ENCODE assay signal across 1 cellular context in the genomic region with DNA sequence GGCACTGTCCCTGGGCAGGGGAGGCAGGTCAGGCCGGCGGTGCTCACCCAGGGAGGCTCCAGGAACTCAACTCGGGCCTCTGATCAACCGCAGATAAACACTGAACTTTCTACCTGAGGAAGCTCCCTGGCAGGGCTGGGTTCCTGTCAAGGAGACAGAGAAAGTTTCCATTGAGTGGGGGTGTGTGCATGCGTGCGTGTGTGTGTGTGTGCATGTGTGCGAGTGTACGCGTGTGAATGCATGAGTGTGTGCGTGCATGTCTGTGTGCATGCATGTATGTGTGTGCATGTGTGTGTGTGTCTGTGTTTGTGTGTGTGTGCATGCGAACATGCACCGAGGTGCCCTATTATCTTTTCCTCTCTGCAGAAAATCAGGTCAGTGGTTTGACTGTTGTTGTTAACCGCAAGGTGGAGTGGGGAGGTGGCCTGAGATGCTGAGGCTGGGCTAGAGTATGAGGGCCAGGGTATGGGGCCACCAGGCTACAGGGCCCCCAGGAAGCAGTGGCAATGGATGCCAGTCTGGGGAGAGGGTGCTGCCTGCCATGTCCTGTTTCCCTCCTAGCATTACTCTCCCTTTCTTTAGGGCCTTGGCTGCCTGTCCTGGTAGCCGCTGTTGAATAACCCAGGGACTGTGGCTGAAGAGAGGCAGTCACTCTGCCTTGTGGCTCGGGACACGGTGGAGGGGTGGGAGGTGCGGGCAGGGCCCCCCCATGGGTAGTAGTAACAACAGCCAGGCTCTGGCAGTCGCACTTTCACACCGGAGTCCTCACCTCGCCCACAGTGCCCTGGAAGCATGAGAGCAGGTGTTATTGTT.
TF ChIP-seq lines count a peak whose summit lies in the region.

No MANE protein-coding gene starts in this region.

TF ChIP-seq in HepG2, 621 proteins besides CTCF, POLR2A, EP300 and RAD21 (continued from another document and continues in another):
- TF ChIP-seq, protein P1, sequence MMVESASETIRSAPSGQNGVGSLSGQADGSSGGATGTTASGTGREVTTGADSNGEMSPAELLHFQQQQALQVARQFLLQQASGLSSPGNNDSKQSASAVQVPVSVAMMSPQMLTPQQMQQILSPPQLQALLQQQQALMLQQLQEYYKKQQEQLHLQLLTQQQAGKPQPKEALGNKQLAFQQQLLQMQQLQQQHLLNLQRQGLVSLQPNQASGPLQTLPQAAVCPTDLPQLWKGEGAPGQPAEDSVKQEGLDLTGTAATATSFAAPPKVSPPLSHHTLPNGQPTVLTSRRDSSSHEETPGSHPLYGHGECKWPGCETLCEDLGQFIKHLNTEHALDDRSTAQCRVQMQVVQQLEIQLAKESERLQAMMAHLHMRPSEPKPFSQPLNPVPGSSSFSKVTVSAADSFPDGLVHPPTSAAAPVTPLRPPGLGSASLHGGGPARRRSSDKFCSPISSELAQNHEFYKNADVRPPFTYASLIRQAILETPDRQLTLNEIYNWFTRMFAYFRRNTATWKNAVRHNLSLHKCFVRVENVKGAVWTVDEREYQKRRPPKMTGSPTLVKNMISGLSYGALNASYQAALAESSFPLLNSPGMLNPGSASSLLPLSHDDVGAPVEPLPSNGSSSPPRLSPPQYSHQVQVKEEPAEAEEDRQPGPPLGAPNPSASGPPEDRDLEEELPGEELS (CRISPR knock-in tag; IDR thresholded peaks at IDR 0.05) = peak; percentile 62
- TF ChIP-seq ZNF30 (CRISPR knock-in tag; IDR thresholded peaks at IDR 0.05) = no peak
- TF ChIP-seq ZNF660 (CRISPR knock-in tag; IDR thresholded peaks at IDR 0.05; ENCODE audit: borderline replicate concordance, low read depth) = no peak
- TF ChIP-seq, protein P2, sequence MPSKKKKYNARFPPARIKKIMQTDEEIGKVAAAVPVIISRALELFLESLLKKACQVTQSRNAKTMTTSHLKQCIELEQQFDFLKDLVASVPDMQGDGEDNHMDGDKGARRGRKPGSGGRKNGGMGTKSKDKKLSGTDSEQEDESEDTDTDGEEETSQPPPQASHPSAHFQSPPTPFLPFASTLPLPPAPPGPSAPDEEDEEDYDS (CRISPR knock-in tag; IDR thresholded peaks at IDR 0.05) = no peak
- TF ChIP-seq XRCC5 (optimal IDR thresholded peaks at IDR 0.05; ENCODE audit: low read length) = no peak
- TF ChIP-seq KMT2A (CRISPR knock-in tag; IDR thresholded peaks at IDR 0.05) = no peak
- TF ChIP-seq DNMT3B (CRISPR knock-in tag; conservative IDR thresholded peaks at IDR 0.05) = no peak
- TF ChIP-seq AKAP8 (CRISPR knock-in tag; IDR thresholded peaks at IDR 0.05) = no peak
- TF ChIP-seq ZNF724P (CRISPR knock-in tag; IDR thresholded peaks at IDR 0.05; ENCODE audit: borderline replicate concordance) = no peak
- TF ChIP-seq SP140L (CRISPR knock-in tag; IDR thresholded peaks at IDR 0.05; ENCODE audit: borderline replicate concordance) = no peak
- TF ChIP-seq ZNF484 (CRISPR knock-in tag; IDR thresholded peaks at IDR 0.05; ENCODE audit: borderline replicate concordance, low read depth) = no peak
- peak; percentile 35; the same call in 1 of the 2 replicates for TF ChIP-seq SP5 (CRISPR knock-in tag; IDR thresholded peaks at IDR 0.05; ENCODE audit: borderline replicate concordance, low read depth)
- 0 out of 2 replicates have a peak, but pooled peaks have one; percentile 32 for TF ChIP-seq FOXA3 (CRISPR knock-in tag; IDR thresholded peaks at IDR 0.05)
- no peak for TF ChIP-seq ZNF354B (CRISPR knock-in tag; IDR thresholded peaks at IDR 0.05)
- peak; percentile 19; the same call in 1 of the 2 replicates for TF ChIP-seq SPEN (CRISPR knock-in tag; IDR thresholded peaks at IDR 0.05; ENCODE audit: low read depth)
- TF ChIP-seq HNF4G (IDR thresholded peaks at IDR 0.05; ENCODE audit: borderline replicate concordance, low read depth, low read length) = peak; percentile 7; the same call in 1 of the 2 replicates
- no peak for TF ChIP-seq HNF4G (CRISPR knock-in tag; IDR thresholded peaks at IDR 0.05; ENCODE audit: borderline replicate concordance, low read depth)
- TF ChIP-seq ZNF335 (CRISPR knock-in tag; IDR thresholded peaks at IDR 0.05) = no peak
- no peak for TF ChIP-seq ZNF773 (CRISPR knock-in tag; IDR thresholded peaks at IDR 0.05; ENCODE audit: borderline replicate concordance)
- no peak for TF ChIP-seq HMG20B (CRISPR knock-in tag; conservative IDR thresholded peaks at IDR 0.05)
- no peak for TF ChIP-seq ZNF878 (CRISPR knock-in tag; IDR thresholded peaks at IDR 0.05)
- TF ChIP-seq ESRRA (CRISPR knock-in tag; IDR thresholded peaks at IDR 0.05; ENCODE audit: low read depth) = 0 out of 2 replicates have a peak, but pooled peaks have one; percentile 29
- TF ChIP-seq CEBPG (CRISPR knock-in tag; IDR thresholded peaks at IDR 0.05) = no peak
- no peak for TF ChIP-seq SRY (CRISPR knock-in tag; IDR thresholded peaks at IDR 0.05)
- peak; percentile 27; the same call in 1 of the 2 replicates for TF ChIP-seq SALL1 (CRISPR knock-in tag; IDR thresholded peaks at IDR 0.05)
- TF ChIP-seq, protein P3, sequence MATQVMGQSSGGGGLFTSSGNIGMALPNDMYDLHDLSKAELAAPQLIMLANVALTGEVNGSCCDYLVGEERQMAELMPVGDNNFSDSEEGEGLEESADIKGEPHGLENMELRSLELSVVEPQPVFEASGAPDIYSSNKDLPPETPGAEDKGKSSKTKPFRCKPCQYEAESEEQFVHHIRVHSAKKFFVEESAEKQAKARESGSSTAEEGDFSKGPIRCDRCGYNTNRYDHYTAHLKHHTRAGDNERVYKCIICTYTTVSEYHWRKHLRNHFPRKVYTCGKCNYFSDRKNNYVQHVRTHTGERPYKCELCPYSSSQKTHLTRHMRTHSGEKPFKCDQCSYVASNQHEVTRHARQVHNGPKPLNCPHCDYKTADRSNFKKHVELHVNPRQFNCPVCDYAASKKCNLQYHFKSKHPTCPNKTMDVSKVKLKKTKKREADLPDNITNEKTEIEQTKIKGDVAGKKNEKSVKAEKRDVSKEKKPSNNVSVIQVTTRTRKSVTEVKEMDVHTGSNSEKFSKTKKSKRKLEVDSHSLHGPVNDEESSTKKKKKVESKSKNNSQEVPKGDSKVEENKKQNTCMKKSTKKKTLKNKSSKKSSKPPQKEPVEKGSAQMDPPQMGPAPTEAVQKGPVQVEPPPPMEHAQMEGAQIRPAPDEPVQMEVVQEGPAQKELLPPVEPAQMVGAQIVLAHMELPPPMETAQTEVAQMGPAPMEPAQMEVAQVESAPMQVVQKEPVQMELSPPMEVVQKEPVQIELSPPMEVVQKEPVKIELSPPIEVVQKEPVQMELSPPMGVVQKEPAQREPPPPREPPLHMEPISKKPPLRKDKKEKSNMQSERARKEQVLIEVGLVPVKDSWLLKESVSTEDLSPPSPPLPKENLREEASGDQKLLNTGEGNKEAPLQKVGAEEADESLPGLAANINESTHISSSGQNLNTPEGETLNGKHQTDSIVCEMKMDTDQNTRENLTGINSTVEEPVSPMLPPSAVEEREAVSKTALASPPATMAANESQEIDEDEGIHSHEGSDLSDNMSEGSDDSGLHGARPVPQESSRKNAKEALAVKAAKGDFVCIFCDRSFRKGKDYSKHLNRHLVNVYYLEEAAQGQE (IDR thresholded peaks at IDR 0.05; ENCODE audit: borderline replicate concordance in 1 of 2, low read depth in 1 of 2, low read length in 2 of 2) = no peak
- TF ChIP-seq RFX3 (CRISPR knock-in tag; IDR thresholded peaks at IDR 0.05) = no peak
- no peak for TF ChIP-seq ZNF83 (CRISPR knock-in tag; IDR thresholded peaks at IDR 0.05; ENCODE audit: borderline replicate concordance)
- peak; percentile 82 for TF ChIP-seq ZNF263 (CRISPR knock-in tag; IDR thresholded peaks at IDR 0.05)
- no peak for TF ChIP-seq TOPORS (CRISPR knock-in tag; IDR thresholded peaks at IDR 0.05)
- TF ChIP-seq FOXM1 (CRISPR knock-in tag; IDR thresholded peaks at IDR 0.05) = no peak
- TF ChIP-seq, protein P4, sequence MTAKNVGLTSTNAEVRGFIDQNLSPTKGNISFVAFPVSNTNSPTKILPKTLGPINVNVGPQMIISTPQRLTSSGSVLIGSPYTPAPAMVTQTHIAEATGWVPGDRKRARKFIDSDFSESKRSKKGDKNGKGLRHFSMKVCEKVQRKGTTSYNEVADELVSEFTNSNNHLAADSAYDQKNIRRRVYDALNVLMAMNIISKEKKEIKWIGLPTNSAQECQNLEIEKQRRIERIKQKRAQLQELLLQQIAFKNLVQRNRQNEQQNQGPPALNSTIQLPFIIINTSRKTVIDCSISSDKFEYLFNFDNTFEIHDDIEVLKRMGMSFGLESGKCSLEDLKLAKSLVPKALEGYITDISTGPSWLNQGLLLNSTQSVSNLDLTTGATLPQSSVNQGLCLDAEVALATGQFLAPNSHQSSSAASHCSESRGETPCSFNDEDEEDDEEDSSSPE (CRISPR knock-in tag; IDR thresholded peaks at IDR 0.05) = no peak
- TF ChIP-seq ZIK1 (CRISPR knock-in tag; IDR thresholded peaks at IDR 0.05; ENCODE audit: borderline replicate concordance, low read depth) = no peak
- no peak for TF ChIP-seq HOXA7 (CRISPR knock-in tag; IDR thresholded peaks at IDR 0.05)
- no peak for TF ChIP-seq ZNF260 (CRISPR knock-in tag; IDR thresholded peaks at IDR 0.05; ENCODE audit: borderline replicate concordance, low read depth)
- TF ChIP-seq, protein P5, sequence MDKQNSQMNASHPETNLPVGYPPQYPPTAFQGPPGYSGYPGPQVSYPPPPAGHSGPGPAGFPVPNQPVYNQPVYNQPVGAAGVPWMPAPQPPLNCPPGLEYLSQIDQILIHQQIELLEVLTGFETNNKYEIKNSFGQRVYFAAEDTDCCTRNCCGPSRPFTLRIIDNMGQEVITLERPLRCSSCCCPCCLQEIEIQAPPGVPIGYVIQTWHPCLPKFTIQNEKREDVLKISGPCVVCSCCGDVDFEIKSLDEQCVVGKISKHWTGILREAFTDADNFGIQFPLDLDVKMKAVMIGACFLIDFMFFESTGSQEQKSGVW (CRISPR knock-in tag; IDR thresholded peaks at IDR 0.05; ENCODE audit: borderline replicate concordance) = no peak
- TF ChIP-seq, protein P6, sequence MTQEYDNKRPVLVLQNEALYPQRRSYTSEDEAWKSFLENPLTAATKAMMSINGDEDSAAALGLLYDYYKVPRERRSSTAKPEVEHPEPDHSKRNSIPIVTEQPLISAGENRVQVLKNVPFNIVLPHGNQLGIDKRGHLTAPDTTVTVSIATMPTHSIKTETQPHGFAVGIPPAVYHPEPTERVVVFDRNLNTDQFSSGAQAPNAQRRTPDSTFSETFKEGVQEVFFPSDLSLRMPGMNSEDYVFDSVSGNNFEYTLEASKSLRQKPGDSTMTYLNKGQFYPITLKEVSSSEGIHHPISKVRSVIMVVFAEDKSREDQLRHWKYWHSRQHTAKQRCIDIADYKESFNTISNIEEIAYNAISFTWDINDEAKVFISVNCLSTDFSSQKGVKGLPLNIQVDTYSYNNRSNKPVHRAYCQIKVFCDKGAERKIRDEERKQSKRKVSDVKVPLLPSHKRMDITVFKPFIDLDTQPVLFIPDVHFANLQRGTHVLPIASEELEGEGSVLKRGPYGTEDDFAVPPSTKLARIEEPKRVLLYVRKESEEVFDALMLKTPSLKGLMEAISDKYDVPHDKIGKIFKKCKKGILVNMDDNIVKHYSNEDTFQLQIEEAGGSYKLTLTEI (CRISPR knock-in tag; conservative IDR thresholded peaks at IDR 0.05) = no peak
- TF ChIP-seq ZSCAN22 (CRISPR knock-in tag; IDR thresholded peaks at IDR 0.05) = no peak
- no peak for TF ChIP-seq KDM5B (CRISPR knock-in tag; IDR thresholded peaks at IDR 0.05; ENCODE audit: borderline replicate concordance)
- TF ChIP-seq ARNT2 (CRISPR knock-in tag; IDR thresholded peaks at IDR 0.05; ENCODE audit: low read depth) = no peak
- TF ChIP-seq ZNF850 (CRISPR knock-in tag; conservative IDR thresholded peaks at IDR 0.05) = no peak
- no peak for TF ChIP-seq MZF1 (CRISPR knock-in tag; IDR thresholded peaks at IDR 0.05; ENCODE audit: borderline replicate concordance)
- no peak for TF ChIP-seq ZNF572 (CRISPR knock-in tag; IDR thresholded peaks at IDR 0.05)
- 0 out of 2 replicates have a peak, but pooled peaks have one; percentile 13 for TF ChIP-seq GPN1 (CRISPR knock-in tag; IDR thresholded peaks at IDR 0.05; ENCODE audit: borderline replicate concordance)
- 0 out of 2 replicates have a peak, but pooled peaks have one; percentile 24 for TF ChIP-seq ZNF589 (CRISPR knock-in tag; conservative IDR thresholded peaks at IDR 0.05)
- no peak for TF ChIP-seq ZNF678 (CRISPR knock-in tag; IDR thresholded peaks at IDR 0.05)
- no peak for TF ChIP-seq RAD51 (IDR thresholded peaks at IDR 0.05; ENCODE audit: borderline replicate concordance)
- TF ChIP-seq, protein P7, sequence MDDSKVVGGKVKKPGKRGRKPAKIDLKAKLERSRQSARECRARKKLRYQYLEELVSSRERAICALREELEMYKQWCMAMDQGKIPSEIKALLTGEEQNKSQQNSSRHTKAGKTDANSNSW (CRISPR knock-in tag; IDR thresholded peaks at IDR 0.05; ENCODE audit: borderline replicate concordance) = no peak
- TF ChIP-seq, protein P8, sequence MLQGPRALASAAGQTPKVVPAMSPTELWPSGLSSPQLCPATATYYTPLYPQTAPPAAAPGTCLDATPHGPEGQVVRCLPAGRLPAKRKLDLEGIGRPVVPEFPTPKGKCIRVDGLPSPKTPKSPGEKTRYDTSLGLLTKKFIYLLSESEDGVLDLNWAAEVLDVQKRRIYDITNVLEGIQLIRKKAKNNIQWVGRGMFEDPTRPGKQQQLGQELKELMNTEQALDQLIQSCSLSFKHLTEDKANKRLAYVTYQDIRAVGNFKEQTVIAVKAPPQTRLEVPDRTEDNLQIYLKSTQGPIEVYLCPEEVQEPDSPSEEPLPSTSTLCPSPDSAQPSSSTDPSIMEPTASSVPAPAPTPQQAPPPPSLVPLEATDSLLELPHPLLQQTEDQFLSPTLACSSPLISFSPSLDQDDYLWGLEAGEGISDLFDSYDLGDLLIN (CRISPR knock-in tag; IDR thresholded peaks at IDR 0.05; ENCODE audit: borderline replicate concordance) = no peak
- no peak for TF ChIP-seq ATF1 (CRISPR knock-in tag; IDR thresholded peaks at IDR 0.05)
- TF ChIP-seq, protein P9, sequence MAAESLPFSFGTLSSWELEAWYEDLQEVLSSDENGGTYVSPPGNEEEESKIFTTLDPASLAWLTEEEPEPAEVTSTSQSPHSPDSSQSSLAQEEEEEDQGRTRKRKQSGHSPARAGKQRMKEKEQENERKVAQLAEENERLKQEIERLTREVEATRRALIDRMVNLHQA (CRISPR knock-in tag; IDR thresholded peaks at IDR 0.05) = no peak
- TF ChIP-seq, protein P10, sequence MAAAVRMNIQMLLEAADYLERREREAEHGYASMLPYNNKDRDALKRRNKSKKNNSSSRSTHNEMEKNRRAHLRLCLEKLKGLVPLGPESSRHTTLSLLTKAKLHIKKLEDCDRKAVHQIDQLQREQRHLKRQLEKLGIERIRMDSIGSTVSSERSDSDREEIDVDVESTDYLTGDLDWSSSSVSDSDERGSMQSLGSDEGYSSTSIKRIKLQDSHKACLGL (CRISPR knock-in tag; IDR thresholded peaks at IDR 0.05) = no peak
- TF ChIP-seq, protein P11, sequence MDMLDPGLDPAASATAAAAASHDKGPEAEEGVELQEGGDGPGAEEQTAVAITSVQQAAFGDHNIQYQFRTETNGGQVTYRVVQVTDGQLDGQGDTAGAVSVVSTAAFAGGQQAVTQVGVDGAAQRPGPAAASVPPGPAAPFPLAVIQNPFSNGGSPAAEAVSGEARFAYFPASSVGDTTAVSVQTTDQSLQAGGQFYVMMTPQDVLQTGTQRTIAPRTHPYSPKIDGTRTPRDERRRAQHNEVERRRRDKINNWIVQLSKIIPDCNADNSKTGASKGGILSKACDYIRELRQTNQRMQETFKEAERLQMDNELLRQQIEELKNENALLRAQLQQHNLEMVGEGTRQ (IDR thresholded peaks at IDR 0.05; ENCODE audit: low read depth, low read length) = no peak
- TF ChIP-seq, protein P11 (CRISPR knock-in tag; IDR thresholded peaks at IDR 0.05; ENCODE audit: borderline replicate concordance) = no peak
- TF ChIP-seq SP2 (CRISPR knock-in tag; IDR thresholded peaks at IDR 0.05) = no peak
